ENCODE assay signal across 9 cellular contexts in genomic region chr9:41086685-41087084, GRCh38. TPM values are rescaled to one million over a fixed set of nuclear protein-coding genes. Genes with fewer than 3 reads are reported as not detected.
"Had no signal": no experiment of that assay in that cellular context is flagged by ENCODE, and none has a peak within 500 bp of the region (broad histone marks: within the 10 kb centered on the region; RNA-seq: fewer than 3 reads in every experiment).

No MANE protein-coding gene starts in this region.

RNA-seq across cellular contexts. Expression of gene FOXD4L6, which starts 41.8 kb away (rescaled TPM):
- total RNA-seq: PC-3, PC-9, Peyer's patch, Right ventricle myocardium inferior, Right ventricle myocardium superior, RPMI7951, SJSA1, SK-MEL-5 had no signal
- polyA plus RNA-seq: SK-N-SH had no signal
